1 cellular context compared by ENCODE assay signal in the genomic region with DNA sequence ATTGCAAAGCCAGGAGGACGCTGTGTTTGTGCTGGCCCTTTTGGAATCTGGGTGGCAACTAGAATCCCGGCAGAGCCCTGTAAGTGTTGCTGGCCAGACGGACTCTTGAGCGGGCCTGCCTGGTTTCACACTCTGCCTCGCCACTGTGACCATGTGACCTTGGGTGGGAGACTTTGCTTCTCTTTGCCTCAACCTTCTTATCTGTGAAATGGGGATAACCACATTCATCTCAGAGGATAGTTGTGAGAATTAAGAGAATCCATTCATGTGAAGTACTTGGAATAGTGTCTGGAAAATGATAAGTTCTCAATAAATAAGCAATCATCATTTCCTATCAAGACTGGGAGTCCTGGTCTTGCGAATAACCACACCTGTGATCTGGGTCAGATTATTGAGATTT.
TF ChIP-seq lines count a peak whose summit lies in the region.

No MANE protein-coding gene starts in this region.

TF ChIP-seq in SK-N-SH treated with all-trans-retinoic acid at 6 μM for 48 hours, 23 proteins besides CTCF, POLR2A, EP300 and RAD21 (continued from another document):
- TF ChIP-seq ZNF8 (CRISPR knock-in tag; IDR thresholded peaks at IDR 0.05), result no peak
- TF ChIP-seq TCF4 (CRISPR knock-in tag; IDR thresholded peaks at IDR 0.05; ENCODE audit: borderline replicate concordance), result no peak
- TF ChIP-seq PPARA (CRISPR knock-in tag; IDR thresholded peaks at IDR 0.05; ENCODE audit: borderline replicate concordance), result no peak
- TF ChIP-seq, protein P1, sequence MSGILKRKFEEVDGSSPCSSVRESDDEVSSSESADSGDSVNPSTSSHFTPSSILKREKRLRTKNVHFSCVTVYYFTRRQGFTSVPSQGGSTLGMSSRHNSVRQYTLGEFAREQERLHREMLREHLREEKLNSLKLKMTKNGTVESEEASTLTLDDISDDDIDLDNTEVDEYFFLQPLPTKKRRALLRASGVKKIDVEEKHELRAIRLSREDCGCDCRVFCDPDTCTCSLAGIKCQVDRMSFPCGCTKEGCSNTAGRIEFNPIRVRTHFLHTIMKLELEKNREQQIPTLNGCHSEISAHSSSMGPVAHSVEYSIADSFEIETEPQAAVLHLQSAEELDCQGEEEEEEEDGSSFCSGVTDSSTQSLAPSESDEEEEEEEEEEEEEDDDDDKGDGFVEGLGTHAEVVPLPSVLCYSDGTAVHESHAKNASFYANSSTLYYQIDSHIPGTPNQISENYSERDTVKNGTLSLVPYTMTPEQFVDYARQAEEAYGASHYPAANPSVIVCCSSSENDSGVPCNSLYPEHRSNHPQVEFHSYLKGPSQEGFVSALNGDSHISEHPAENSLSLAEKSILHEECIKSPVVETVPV (CRISPR knock-in tag; IDR thresholded peaks at IDR 0.05), result no peak
- TF ChIP-seq, protein P2, sequence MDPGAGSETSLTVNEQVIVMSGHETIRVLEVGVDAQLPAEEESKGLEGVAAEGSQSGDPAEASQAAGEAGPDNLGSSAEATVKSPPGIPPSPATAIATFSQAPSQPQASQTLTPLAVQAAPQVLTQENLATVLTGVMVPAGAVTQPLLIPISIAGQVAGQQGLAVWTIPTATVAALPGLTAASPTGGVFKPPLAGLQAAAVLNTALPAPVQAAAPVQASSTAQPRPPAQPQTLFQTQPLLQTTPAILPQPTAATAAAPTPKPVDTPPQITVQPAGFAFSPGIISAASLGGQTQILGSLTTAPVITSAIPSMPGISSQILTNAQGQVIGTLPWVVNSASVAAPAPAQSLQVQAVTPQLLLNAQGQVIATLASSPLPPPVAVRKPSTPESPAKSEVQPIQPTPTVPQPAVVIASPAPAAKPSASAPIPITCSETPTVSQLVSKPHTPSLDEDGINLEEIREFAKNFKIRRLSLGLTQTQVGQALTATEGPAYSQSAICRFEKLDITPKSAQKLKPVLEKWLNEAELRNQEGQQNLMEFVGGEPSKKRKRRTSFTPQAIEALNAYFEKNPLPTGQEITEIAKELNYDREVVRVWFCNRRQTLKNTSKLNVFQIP (CRISPR knock-in tag; IDR thresholded peaks at IDR 0.05; ENCODE audit: borderline replicate concordance, low read depth), result no peak
- TF ChIP-seq ZNF565 (CRISPR knock-in tag; conservative IDR thresholded peaks at IDR 0.05; ENCODE audit: low read depth), result no peak
